1 cellular context compared by ENCODE assay signal in the genomic region with DNA sequence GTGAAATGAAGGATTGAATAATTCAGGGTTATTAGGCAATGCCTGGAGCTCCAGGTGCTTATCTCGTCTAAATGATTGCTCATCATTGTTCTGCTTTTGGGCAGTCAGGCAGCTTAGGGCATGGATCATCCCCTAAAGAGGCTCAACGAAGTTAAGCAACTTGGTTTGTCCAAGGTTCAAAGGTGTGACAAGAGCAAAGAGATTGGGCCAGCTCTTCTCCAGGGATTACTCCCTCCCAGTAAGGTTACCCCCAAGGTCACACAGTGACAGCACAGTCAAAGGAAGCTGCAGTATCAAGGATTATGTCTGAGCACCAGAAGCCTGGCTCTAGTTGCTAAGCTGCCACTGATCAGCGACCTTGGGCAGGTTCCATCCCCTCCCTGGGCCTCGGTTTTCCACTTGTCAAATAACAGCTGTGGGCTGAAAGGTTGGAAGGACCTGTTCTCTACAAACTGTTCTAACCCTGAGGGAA.
TF ChIP-seq lines count a peak whose summit lies in the region.

No MANE protein-coding gene starts in this region.

TF ChIP-seq in HepG2, 621 proteins besides CTCF, POLR2A, EP300 and RAD21 (continued from another document and continues in another):
- TF ChIP-seq, protein P1, sequence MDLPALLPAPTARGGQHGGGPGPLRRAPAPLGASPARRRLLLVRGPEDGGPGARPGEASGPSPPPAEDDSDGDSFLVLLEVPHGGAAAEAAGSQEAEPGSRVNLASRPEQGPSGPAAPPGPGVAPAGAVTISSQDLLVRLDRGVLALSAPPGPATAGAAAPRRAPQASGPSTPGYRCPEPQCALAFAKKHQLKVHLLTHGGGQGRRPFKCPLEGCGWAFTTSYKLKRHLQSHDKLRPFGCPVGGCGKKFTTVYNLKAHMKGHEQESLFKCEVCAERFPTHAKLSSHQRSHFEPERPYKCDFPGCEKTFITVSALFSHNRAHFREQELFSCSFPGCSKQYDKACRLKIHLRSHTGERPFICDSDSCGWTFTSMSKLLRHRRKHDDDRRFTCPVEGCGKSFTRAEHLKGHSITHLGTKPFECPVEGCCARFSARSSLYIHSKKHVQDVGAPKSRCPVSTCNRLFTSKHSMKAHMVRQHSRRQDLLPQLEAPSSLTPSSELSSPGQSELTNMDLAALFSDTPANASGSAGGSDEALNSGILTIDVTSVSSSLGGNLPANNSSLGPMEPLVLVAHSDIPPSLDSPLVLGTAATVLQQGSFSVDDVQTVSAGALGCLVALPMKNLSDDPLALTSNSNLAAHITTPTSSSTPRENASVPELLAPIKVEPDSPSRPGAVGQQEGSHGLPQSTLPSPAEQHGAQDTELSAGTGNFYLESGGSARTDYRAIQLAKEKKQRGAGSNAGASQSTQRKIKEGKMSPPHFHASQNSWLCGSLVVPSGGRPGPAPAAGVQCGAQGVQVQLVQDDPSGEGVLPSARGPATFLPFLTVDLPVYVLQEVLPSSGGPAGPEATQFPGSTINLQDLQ (CRISPR knock-in tag; IDR thresholded peaks at IDR 0.05) = no peak
- TF ChIP-seq FLYWCH1 (CRISPR knock-in tag; IDR thresholded peaks at IDR 0.05) = no peak
- no peak for TF ChIP-seq ZSCAN29 (CRISPR knock-in tag; conservative IDR thresholded peaks at IDR 0.05)
- TF ChIP-seq ZNF674 (CRISPR knock-in tag; IDR thresholded peaks at IDR 0.05; ENCODE audit: low read depth) = no peak
- TF ChIP-seq, protein P2, sequence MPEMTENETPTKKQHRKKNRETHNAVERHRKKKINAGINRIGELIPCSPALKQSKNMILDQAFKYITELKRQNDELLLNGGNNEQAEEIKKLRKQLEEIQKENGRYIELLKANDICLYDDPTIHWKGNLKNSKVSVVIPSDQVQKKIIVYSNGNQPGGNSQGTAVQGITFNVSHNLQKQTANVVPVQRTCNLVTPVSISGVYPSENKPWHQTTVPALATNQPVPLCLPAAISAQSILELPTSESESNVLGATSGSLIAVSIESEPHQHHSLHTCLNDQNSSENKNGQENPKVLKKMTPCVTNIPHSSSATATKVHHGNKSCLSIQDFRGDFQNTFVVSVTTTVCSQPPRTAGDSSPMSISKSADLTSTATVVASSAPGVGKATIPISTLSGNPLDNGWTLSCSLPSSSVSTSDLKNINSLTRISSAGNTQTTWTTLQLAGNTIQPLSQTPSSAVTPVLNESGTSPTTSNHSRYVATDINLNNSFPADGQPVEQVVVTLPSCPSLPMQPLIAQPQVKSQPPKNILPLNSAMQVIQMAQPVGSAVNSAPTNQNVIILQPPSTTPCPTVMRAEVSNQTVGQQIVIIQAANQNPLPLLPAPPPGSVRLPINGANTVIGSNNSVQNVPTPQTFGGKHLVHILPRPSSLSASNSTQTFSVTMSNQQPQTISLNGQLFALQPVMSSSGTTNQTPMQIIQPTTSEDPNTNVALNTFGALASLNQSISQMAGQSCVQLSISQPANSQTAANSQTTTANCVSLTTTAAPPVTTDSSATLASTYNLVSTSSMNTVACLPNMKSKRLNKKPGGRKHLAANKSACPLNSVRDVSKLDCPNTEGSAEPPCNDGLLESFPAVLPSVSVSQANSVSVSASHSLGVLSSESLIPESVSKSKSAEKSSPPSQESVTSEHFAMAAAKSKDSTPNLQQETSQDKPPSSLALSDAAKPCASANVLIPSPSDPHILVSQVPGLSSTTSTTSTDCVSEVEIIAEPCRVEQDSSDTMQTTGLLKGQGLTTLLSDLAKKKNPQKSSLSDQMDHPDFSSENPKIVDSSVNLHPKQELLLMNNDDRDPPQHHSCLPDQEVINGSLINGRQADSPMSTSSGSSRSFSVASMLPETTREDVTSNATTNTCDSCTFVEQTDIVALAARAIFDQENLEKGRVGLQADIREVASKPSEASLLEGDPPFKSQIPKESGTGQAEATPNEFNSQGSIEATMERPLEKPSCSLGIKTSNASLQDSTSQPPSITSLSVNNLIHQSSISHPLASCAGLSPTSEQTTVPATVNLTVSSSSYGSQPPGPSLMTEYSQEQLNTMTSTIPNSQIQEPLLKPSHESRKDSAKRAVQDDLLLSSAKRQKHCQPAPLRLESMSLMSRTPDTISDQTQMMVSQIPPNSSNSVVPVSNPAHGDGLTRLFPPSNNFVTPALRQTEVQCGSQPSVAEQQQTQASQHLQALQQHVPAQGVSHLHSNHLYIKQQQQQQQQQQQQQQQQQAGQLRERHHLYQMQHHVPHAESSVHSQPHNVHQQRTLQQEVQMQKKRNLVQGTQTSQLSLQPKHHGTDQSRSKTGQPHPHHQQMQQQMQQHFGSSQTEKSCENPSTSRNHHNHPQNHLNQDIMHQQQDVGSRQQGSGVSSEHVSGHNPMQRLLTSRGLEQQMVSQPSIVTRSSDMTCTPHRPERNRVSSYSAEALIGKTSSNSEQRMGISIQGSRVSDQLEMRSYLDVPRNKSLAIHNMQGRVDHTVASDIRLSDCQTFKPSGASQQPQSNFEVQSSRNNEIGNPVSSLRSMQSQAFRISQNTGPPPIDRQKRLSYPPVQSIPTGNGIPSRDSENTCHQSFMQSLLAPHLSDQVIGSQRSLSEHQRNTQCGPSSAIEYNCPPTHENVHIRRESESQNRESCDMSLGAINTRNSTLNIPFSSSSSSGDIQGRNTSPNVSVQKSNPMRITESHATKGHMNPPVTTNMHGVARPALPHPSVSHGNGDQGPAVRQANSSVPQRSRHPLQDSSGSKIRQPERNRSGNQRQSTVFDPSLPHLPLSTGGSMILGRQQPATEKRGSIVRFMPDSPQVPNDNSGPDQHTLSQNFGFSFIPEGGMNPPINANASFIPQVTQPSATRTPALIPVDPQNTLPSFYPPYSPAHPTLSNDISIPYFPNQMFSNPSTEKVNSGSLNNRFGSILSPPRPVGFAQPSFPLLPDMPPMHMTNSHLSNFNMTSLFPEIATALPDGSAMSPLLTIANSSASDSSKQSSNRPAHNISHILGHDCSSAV (CRISPR knock-in tag; IDR thresholded peaks at IDR 0.05; ENCODE audit: borderline replicate concordance) = no peak
- TF ChIP-seq REL (CRISPR knock-in tag; conservative IDR thresholded peaks at IDR 0.05) = no peak
- TF ChIP-seq, protein P3, sequence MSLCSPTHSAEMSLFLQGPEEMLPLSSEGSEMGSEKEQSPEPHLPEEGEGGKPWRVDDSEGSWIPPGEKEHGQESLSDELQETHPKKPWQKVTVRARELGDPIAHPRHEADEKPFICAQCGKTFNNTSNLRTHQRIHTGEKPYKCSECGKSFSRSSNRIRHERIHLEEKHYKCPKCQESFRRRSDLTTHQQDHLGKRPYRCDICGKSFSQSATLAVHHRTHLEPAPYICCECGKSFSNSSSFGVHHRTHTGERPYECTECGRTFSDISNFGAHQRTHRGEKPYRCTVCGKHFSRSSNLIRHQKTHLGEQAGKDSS (CRISPR knock-in tag; IDR thresholded peaks at IDR 0.05; ENCODE audit: borderline replicate concordance, low read depth) = no peak
- TF ChIP-seq MEIS1 (CRISPR knock-in tag; IDR thresholded peaks at IDR 0.05; ENCODE audit: borderline replicate concordance) = peak; percentile 62; the same call in 1 of the 2 replicates
- TF ChIP-seq, protein P4, sequence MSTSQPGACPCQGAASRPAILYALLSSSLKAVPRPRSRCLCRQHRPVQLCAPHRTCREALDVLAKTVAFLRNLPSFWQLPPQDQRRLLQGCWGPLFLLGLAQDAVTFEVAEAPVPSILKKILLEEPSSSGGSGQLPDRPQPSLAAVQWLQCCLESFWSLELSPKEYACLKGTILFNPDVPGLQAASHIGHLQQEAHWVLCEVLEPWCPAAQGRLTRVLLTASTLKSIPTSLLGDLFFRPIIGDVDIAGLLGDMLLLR (CRISPR knock-in tag; IDR thresholded peaks at IDR 0.05) = no peak
- TF ChIP-seq PAWR (CRISPR knock-in tag; IDR thresholded peaks at IDR 0.05; ENCODE audit: borderline replicate concordance) = no peak
- TF ChIP-seq ZNF839 (CRISPR knock-in tag; IDR thresholded peaks at IDR 0.05; ENCODE audit: borderline replicate concordance) = no peak
- peak; percentile 49; the same call in 1 of the 2 replicates for TF ChIP-seq ISL2 (CRISPR knock-in tag; IDR thresholded peaks at IDR 0.05)
- peak; percentile 80 for TF ChIP-seq THAP11 (CRISPR knock-in tag; IDR thresholded peaks at IDR 0.05)
- no peak; the same call in 1 of the 2 replicates for TF ChIP-seq MYC (CRISPR knock-in tag; IDR thresholded peaks at IDR 0.05; ENCODE audit: borderline replicate concordance)
- no peak for TF ChIP-seq RFXANK (CRISPR knock-in tag; IDR thresholded peaks at IDR 0.05)
- peak; percentile 47; the same call in 1 of the 2 replicates for TF ChIP-seq ZNF431 (CRISPR knock-in tag; IDR thresholded peaks at IDR 0.05; ENCODE audit: borderline replicate concordance, low read depth)
- peak; percentile 63 for TF ChIP-seq HMG20B (CRISPR knock-in tag; conservative IDR thresholded peaks at IDR 0.05)
- TF ChIP-seq RAD51 (IDR thresholded peaks at IDR 0.05; ENCODE audit: borderline replicate concordance) = no peak
- no peak for TF ChIP-seq SNAI1 (CRISPR knock-in tag; IDR thresholded peaks at IDR 0.05; ENCODE audit: borderline replicate concordance)
- TF ChIP-seq NFKB2 (CRISPR knock-in tag; IDR thresholded peaks at IDR 0.05; ENCODE audit: borderline replicate concordance) = no peak
- TF ChIP-seq SMAD3 (CRISPR knock-in tag; IDR thresholded peaks at IDR 0.05) = peak; percentile 83; the same call in 1 of the 2 replicates
- TF ChIP-seq RBFOX2 (IDR thresholded peaks at IDR 0.05; ENCODE audit: low read depth, low read length) = no peak
- TF ChIP-seq, protein P5, sequence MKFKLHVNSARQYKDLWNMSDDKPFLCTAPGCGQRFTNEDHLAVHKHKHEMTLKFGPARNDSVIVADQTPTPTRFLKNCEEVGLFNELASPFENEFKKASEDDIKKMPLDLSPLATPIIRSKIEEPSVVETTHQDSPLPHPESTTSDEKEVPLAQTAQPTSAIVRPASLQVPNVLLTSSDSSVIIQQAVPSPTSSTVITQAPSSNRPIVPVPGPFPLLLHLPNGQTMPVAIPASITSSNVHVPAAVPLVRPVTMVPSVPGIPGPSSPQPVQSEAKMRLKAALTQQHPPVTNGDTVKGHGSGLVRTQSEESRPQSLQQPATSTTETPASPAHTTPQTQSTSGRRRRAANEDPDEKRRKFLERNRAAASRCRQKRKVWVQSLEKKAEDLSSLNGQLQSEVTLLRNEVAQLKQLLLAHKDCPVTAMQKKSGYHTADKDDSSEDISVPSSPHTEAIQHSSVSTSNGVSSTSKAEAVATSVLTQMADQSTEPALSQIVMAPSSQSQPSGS (CRISPR knock-in tag; IDR thresholded peaks at IDR 0.05) = peak; percentile 93
- TF ChIP-seq CBX2 (IDR thresholded peaks at IDR 0.05; ENCODE audit: low read depth, low read length) = no peak
- no peak for TF ChIP-seq CBX2 (CRISPR knock-in tag; IDR thresholded peaks at IDR 0.05; ENCODE audit: low read depth)
- no peak for TF ChIP-seq ZNF607 (CRISPR knock-in tag; IDR thresholded peaks at IDR 0.05; ENCODE audit: borderline replicate concordance)
- TF ChIP-seq KLF12 (CRISPR knock-in tag; IDR thresholded peaks at IDR 0.05; ENCODE audit: borderline replicate concordance) = no peak
- no peak for TF ChIP-seq ONECUT2 (CRISPR knock-in tag; IDR thresholded peaks at IDR 0.05)
- no peak for TF ChIP-seq ZNF10 (CRISPR knock-in tag; IDR thresholded peaks at IDR 0.05; ENCODE audit: borderline replicate concordance, low read depth)
- TF ChIP-seq RXRB (CRISPR knock-in tag; IDR thresholded peaks at IDR 0.05; ENCODE audit: borderline replicate concordance) = peak; percentile 83
- TF ChIP-seq, protein P6, sequence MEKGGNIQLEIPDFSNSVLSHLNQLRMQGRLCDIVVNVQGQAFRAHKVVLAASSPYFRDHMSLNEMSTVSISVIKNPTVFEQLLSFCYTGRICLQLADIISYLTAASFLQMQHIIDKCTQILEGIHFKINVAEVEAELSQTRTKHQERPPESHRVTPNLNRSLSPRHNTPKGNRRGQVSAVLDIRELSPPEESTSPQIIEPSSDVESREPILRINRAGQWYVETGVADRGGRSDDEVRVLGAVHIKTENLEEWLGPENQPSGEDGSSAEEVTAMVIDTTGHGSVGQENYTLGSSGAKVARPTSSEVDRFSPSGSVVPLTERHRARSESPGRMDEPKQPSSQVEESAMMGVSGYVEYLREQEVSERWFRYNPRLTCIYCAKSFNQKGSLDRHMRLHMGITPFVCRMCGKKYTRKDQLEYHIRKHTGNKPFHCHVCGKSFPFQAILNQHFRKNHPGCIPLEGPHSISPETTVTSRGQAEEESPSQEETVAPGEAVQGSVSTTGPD (CRISPR knock-in tag; IDR thresholded peaks at IDR 0.05) = no peak
- TF ChIP-seq SATB2 (CRISPR knock-in tag; IDR thresholded peaks at IDR 0.05) = no peak
- TF ChIP-seq, protein P7, sequence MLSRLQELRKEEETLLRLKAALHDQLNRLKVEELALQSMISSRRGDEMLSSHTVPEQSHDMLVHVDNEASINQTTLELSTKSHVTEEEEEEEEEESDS (CRISPR knock-in tag; IDR thresholded peaks at IDR 0.05; ENCODE audit: borderline replicate concordance) = no peak
- TF ChIP-seq POGZ (CRISPR knock-in tag; IDR thresholded peaks at IDR 0.05) = peak; percentile 75
- no peak for TF ChIP-seq NFE2L1 (CRISPR knock-in tag; IDR thresholded peaks at IDR 0.05; ENCODE audit: borderline replicate concordance)
- TF ChIP-seq, protein P8, sequence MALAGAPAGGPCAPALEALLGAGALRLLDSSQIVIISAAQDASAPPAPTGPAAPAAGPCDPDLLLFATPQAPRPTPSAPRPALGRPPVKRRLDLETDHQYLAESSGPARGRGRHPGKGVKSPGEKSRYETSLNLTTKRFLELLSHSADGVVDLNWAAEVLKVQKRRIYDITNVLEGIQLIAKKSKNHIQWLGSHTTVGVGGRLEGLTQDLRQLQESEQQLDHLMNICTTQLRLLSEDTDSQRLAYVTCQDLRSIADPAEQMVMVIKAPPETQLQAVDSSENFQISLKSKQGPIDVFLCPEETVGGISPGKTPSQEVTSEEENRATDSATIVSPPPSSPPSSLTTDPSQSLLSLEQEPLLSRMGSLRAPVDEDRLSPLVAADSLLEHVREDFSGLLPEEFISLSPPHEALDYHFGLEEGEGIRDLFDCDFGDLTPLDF (CRISPR knock-in tag; IDR thresholded peaks at IDR 0.05) = no peak
- TF ChIP-seq AKAP8 (CRISPR knock-in tag; IDR thresholded peaks at IDR 0.05) = no peak
- TF ChIP-seq, protein P9, sequence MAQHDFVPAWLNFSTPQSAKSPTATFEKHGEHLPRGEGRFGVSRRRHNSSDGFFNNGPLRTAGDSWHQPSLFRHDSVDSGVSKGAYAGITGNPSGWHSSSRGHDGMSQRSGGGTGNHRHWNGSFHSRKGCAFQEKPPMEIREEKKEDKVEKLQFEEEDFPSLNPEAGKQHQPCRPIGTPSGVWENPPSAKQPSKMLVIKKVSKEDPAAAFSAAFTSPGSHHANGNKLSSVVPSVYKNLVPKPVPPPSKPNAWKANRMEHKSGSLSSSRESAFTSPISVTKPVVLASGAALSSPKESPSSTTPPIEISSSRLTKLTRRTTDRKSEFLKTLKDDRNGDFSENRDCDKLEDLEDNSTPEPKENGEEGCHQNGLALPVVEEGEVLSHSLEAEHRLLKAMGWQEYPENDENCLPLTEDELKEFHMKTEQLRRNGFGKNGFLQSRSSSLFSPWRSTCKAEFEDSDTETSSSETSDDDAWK (CRISPR knock-in tag; IDR thresholded peaks at IDR 0.05) = no peak
- no peak for TF ChIP-seq ZNF329 (CRISPR knock-in tag; IDR thresholded peaks at IDR 0.05; ENCODE audit: low read depth)
- no peak for TF ChIP-seq SMARCC2 (IDR thresholded peaks at IDR 0.05)
- no peak for TF ChIP-seq ZBTB1 (CRISPR knock-in tag; IDR thresholded peaks at IDR 0.05; ENCODE audit: borderline replicate concordance)
- TF ChIP-seq, protein P10, sequence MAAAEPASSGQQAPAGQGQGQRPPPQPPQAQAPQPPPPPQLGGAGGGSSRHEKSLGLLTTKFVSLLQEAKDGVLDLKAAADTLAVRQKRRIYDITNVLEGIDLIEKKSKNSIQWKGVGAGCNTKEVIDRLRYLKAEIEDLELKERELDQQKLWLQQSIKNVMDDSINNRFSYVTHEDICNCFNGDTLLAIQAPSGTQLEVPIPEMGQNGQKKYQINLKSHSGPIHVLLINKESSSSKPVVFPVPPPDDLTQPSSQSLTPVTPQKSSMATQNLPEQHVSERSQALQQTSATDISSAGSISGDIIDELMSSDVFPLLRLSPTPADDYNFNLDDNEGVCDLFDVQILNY (CRISPR knock-in tag; conservative IDR thresholded peaks at IDR 0.05) = no peak
